Comparison of ENCODE assay signal across 13 cellular contexts in genomic region chr16:17343729-17344128, GRCh38.
A peak's percentile ranks its signal among the peaks of the same experiment; 100 is the strongest.
DNase-seq lines count a peak whose midpoint lies in the region; ATAC-seq and TF ChIP-seq lines count a peak whose summit lies in the region.
"Had no signal": no experiment of that assay in that cellular context is flagged by ENCODE, and none has a peak within 500 bp of the region (broad histone marks: within the 10 kb centered on the region; RNA-seq: fewer than 3 reads in every experiment).

No MANE protein-coding gene starts in this region.

- H3K36me3 Mint-ChIP-seq in CD14-positive monocyte (peaks cover 11 to 13% of the 10 kb centered on the region in 2 donors), IgD-negative memory B cell (peaks cover 2% of the 10 kb centered on the region)
- H3K36me3 Mint-ChIP-seq in activated naive CD8-positive, alpha-beta T cell = peaks cover 3% of the 10 kb centered on the region

- no peaks in the 10 kb centered on the region for H3K9me3 ChIP-seq in muscle layer of colon (ENCODE audit: low read length)

- no peaks in the 10 kb centered on the region for H3K36me3 ChIP-seq in muscle layer of colon (ENCODE audit: insufficient read depth, low read length)

- H3K27me3 ChIP-seq in muscle layer of colon (ENCODE audit: control insufficient read depth in 1 of 2, insufficient read depth in 2 of 2, low read length in 2 of 2) = no peaks in the 10 kb centered on the region

- H3K27ac ChIP-seq in muscle layer of colon (ENCODE audit: low read depth, low read length) = peak overlapping the region; percentile 35
- H3K27ac ChIP-seq: SK-N-MC had no signal

- intact Hi-C loops in CD14-positive monocyte (cut with micrococcal nuclease) = loop anchor here (2.0 to 5.0 kb wide), 2 partner anchors 23 to 34 kb away; no protein-coding TSS in a partner anchor

- H3K4me3 Mint-ChIP-seq in CD14-positive monocyte (peak overlapping the region in 1 of 2 donors; percentile 57), IgD-negative memory B cell (peak overlapping the region in 3 of 4 donors; percentile 12 to 77 (median 48))
- no peak overlapping the region for H3K4me3 Mint-ChIP-seq in activated naive CD8-positive, alpha-beta T cell

- no peak overlapping the region for H3K9ac ChIP-seq in muscle layer of colon (ENCODE audit: low read length)

- H3K4me1 Mint-ChIP-seq in CD14-positive monocyte (peaks cover 83% of the 10 kb centered on the region), IgD-negative memory B cell (peaks cover 47 to 55% (median 49%) of the 10 kb centered on the region in 3 donors)
- H3K4me1 Mint-ChIP-seq in activated naive CD8-positive, alpha-beta T cell (ENCODE audit: low read depth) = peaks cover 71% of the 10 kb centered on the region

- no peak overlapping the region for H3K4me3 ChIP-seq in muscle layer of colon (ENCODE audit: low read depth in 1 of 2, low read length in 2 of 2)
- H3K4me3 ChIP-seq: SK-N-MC had no signal

- DNase-seq in CD14-positive monocyte (ENCODE audit: low spot score) = peak; percentile 79
- DNase-seq in NCI-H146 (lab: John Stamatoyannopoulos, UW) = no peak
- DNase-seq in HCEC 1CT = no peak
- no peak for DNase-seq in central memory CD4-positive, alpha-beta T cell
- DNase-seq: activated CD4-positive, alpha-beta T cell treated with anti-CD3 and anti-CD28 coated beads for 4 hours; glutamatergic neuron; NCI-H1105; NCI-H524 had no signal

- H3K27me3 Mint-ChIP-seq in CD14-positive monocyte (ENCODE audit: low read depth in 3 of 3) (peaks cover 0 to 2% (median 0%) of the 10 kb centered on the region in 3 donors), IgD-negative memory B cell (peaks cover 1% of the 10 kb centered on the region)
- H3K27me3 Mint-ChIP-seq in activated naive CD8-positive, alpha-beta T cell = no peaks in the 10 kb centered on the region

- no peak for TF ChIP-seq CTCF in CD14-positive monocyte (IDR thresholded peaks at IDR 0.05)

- H3K27ac Mint-ChIP-seq in CD14-positive monocyte = peak overlapping the region; percentile 89 to 97 (median 95)
- peak overlapping the region; percentile 53 to 78 (median 72) for H3K27ac Mint-ChIP-seq in IgD-negative memory B cell
- peak overlapping the region; percentile 22 for H3K27ac Mint-ChIP-seq in activated naive CD8-positive, alpha-beta T cell

- H3K9me3 Mint-ChIP-seq in CD14-positive monocyte (peaks cover 0 to 2% (median 0%) of the 10 kb centered on the region in 7 donors), IgD-negative memory B cell (no peaks in the 10 kb centered on the region)
- H3K9me3 Mint-ChIP-seq in activated naive CD8-positive, alpha-beta T cell (ENCODE audit: low read depth) = no peaks in the 10 kb centered on the region

- peaks cover 58% of the 10 kb centered on the region for H3K4me1 ChIP-seq in muscle layer of colon (ENCODE audit: insufficient read depth, low read length)

- ATAC-seq in HG03571 (IDR thresholded peaks at IDR 0.05; ENCODE audit: unreplicated experiment) = no peak

Comparison
In these comparisons a context has a peak if more than half of its experiments do, and no peak if none do; other contexts are left out.
1. H3K27ac Mint-ChIP-seq: peak in every context shown above with its lines; median percentile 95 in CD14-positive monocyte; 72 in IgD-negative memory B cell; 22 in activated naive CD8-positive, alpha-beta T cell.